ENCODE assay signal across 20 cellular contexts in genomic region chr2:239583171-239583878, GRCh38.
"Had no signal": no experiment of that assay in that cellular context is flagged by ENCODE, and none has a peak within 500 bp of the region (broad histone marks: within the 10 kb centered on the region; RNA-seq: fewer than 3 reads in every experiment).

No MANE protein-coding gene starts in this region.

- H3K27me3 ChIP-seq: ascending aorta, brain microvascular endothelial cell, foreskin keratinocyte, uterus had no signal

- H3K4me1 ChIP-seq: ascending aorta, foreskin keratinocyte, stomach, transverse colon, uterus had no signal

- DNase-seq: activated B cell treated with CpG ODN at 0.5 μM for 24 hours; activated CD4-positive, alpha-beta memory T cell treated with anti-CD3 and anti-CD28 coated beads for 36 hours; activated CD4-positive, alpha-beta T cell treated with anti-CD3 and anti-CD28 coated beads for 4 hours; activated gamma-delta T cell; activated T-cell treated with anti-CD3 and anti-CD28 coated beads, Interleukin-2, amount 50 U/mL, for 48 hours; brain microvascular endothelial cell; central memory CD4-positive, alpha-beta T cell; effector memory CD4-positive, alpha-beta T cell; foreskin keratinocyte; hippocampal formation; left ventricle myocardium superior; nephron progenitor cell; occipital lobe; stimulated activated CD4-positive, alpha-beta T cell treated with anti-CD3 and anti-CD28 coated beads, Interleukin-4, amount 100 ng/mL, for 4 hours; stomach; T1000; transverse colon; uterus had no signal

- FAIRE-seq: colon had no signal

- ATAC-seq: foreskin keratinocyte, left ventricle myocardium superior had no signal

- H3K9me3 ChIP-seq: ascending aorta, stomach, transverse colon, uterus had no signal

- H3K27ac ChIP-seq: ascending aorta, brain microvascular endothelial cell, foreskin keratinocyte, stomach, transverse colon, uterus had no signal

- H3K36me3 ChIP-seq: ascending aorta, brain microvascular endothelial cell, stomach, transverse colon, uterus had no signal

- H3K4me3 ChIP-seq: ascending aorta, stomach, transverse colon, uterus had no signal
